Comparison of ENCODE assay signal across 8 cellular contexts in the genomic region with DNA sequence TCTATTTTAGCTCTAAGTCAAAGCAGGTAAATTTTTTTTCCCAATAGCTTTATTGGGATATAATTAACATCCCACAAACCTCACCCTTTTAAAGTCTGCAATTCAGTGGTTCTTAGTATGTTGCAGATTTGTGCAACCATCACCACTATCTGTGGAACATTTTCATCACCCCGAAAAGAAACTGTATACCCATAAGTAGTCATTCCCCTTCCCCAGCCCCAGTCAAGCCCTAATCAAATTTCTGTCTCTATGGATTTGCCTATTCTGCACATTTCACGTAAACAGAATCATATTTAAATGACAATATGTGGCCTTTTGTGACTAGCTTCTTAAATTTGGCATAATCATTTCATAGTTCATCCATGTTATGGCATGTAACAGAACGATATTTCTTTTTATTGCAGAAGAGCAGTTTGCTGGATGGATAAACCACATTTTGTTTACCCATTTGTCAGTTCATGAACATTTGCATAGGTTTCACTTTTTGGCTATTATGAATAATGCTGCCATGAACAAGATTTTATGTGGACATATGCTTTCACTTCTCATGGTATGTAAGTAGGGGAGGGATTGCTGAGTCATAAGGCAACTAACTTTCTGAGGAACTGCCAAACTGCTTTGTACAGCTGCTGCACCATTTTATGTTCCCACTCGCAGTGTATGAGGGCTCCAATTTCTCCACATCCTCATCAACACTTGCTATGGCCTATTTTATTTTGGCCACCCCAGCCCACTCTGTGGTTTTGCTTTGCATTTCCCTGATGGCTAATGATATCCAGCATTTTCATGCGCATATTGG. TPM values are rescaled to one million over a fixed set of nuclear protein-coding genes. Genes with fewer than 3 reads are reported as not detected.
DNase-seq lines count a peak whose midpoint lies in the region; ATAC-seq and FAIRE-seq lines count a peak whose summit lies in the region.

No MANE protein-coding gene starts in this region.

- FAIRE-seq in HTR-8/SVneo (lab: Jason Lieb, UNC) = no peak

- DNase-seq in Right ventricle myocardium superior (no peak), cardiac septum (ENCODE audit: low spot score) (no peak), NOMO-1 treated with dmso at 0.1 percent for 144 hours (lab: John Stamatoyannopoulos, UW; ENCODE audit: unreplicated experiment) (peak; percentile 80), fibroblast of peridontal ligament (ENCODE audit: extremely low read depth) (peak; percentile 96), COLO668 (lab: John Stamatoyannopoulos, UW; ENCODE audit: unreplicated experiment) (no peak), HTR-8/SVneo (ENCODE audit: insufficient read length, low spot score) (no peak), NCI-H524 treated with DMSO at 0.1 percent for 48 hours (lab: John Stamatoyannopoulos, UW) (no peak)

- intact Hi-C loops in Right ventricle myocardium superior (cut with DNase I) = no loop called here
- intact Hi-C loops in cardiac septum (cut with DNase I) = no loop called here

- ATAC-seq in Right ventricle myocardium superior (ENCODE audit: poor library complexity) (peak; percentile 43), HG02798 (IDR thresholded peaks at IDR 0.05; ENCODE audit: poor library complexity, unreplicated experiment) (peak; percentile 97)

RNA-seq across cellular contexts. Expression of gene SLC46A3, which starts 10.9 kb away (rescaled TPM):
- total RNA-seq in Right ventricle myocardium superior (16.2 TPM), cardiac septum (9.9 TPM)

RNA-seq across cellular contexts. Expression of gene POMP, which starts 48.9 kb away (rescaled TPM):
- total RNA-seq in Right ventricle myocardium superior (112 TPM), cardiac septum (82.8 TPM)

Comparison
In these comparisons a context has a peak if more than half of its experiments do, and no peak if none do; other contexts are left out.
1. DNase-seq: peak in NOMO-1 treated with dmso at 0.1 percent for 144 hours (single experiment) and fibroblast of peridontal ligament (single experiment); none in Right ventricle myocardium superior (single experiment), cardiac septum (single experiment), COLO668 (single experiment), HTR-8/SVneo (single experiment) and NCI-H524 treated with DMSO at 0.1 percent for 48 hours (single experiment).